In genomic region chrX:13506574-13506973, GRCh38 we compare ENCODE assay signal across 8 cellular contexts.
DNase-seq lines count a peak whose midpoint lies in the region; ATAC-seq and TF ChIP-seq lines count a peak whose summit lies in the region.

No MANE protein-coding gene starts in this region.

- no peak overlapping the region for H3K4me3 ChIP-seq in SJSA1

- no peaks in the 10 kb centered on the region for H3K9me3 ChIP-seq in CD4-positive, alpha-beta T cell (ENCODE audit: control insufficient read depth, low read length)
- no peaks in the 10 kb centered on the region for H3K9me3 ChIP-seq in SJSA1 (replicated peaks)

- no peaks in the 10 kb centered on the region for H3K9me3 Mint-ChIP-seq in CD4-positive, alpha-beta T cell
- H3K9me3 Mint-ChIP-seq in HFFc6, result no peaks in the 10 kb centered on the region
- no peaks in the 10 kb centered on the region for H3K9me3 Mint-ChIP-seq in activated naive CD4-positive, alpha-beta T cell treated with anti-CD3 and anti-CD28 coated beads, Interleukin-2, amount 10 ng/mL, durations not matched to agents 7 days and 5 days

- H3K4me1 ChIP-seq in SJSA1 (replicated peaks), result no peaks in the 10 kb centered on the region

- TF ChIP-seq CTCF in CD4-positive, alpha-beta T cell (IDR thresholded peaks at IDR 0.05), result peak; percentile 76
- TF ChIP-seq CTCF in HFFc6 (IDR thresholded peaks at IDR 0.05), result peak; percentile 88

- no peaks in the 10 kb centered on the region for H3K36me3 ChIP-seq in SJSA1

- intact Hi-C loops in CD4-positive, alpha-beta T cell (cut with DNase I, micrococcal nuclease), result loop anchor here (1.0 to 10.0 kb wide), 6 partner anchors 142 to 1638 kb away; partner anchors contain the start of gene TCEANC (in 1 of the 2)
- intact Hi-C loops in left cardiac atrium (cut with DNase I), result loop anchor here (1.0 to 10.0 kb wide), 4 partner anchors 141 to 528 kb away; no protein-coding TSS in a partner anchor

- H3K27ac ChIP-seq in CD4-positive, alpha-beta T cell (ENCODE audit: low read depth, low read length), result no peak overlapping the region
- H3K27ac ChIP-seq in SJSA1, result no peak overlapping the region

- ATAC-seq in CD4-positive, alpha-beta T cell (ENCODE audit: poor library complexity), result no peak
- no peak for ATAC-seq in left cardiac atrium
- no peak for ATAC-seq in GM18502 (IDR thresholded peaks at IDR 0.05; ENCODE audit: poor library complexity, unreplicated experiment)

- no peaks in the 10 kb centered on the region for H3K27me3 ChIP-seq in CD4-positive, alpha-beta T cell (ENCODE audit: control insufficient read depth, insufficient read depth, low read length)
- H3K27me3 ChIP-seq in SJSA1 (replicated peaks), result no peaks in the 10 kb centered on the region

- peak; percentile 12 to 53 (median 36) for DNase-seq in CD4-positive, alpha-beta T cell
- peak; percentile 2 for DNase-seq in HFFc6
- peak; percentile 6 to 39 for DNase-seq in SJSA1 (ENCODE audit: low read depth in 1 of 2, low spot score in 2 of 2)
- peak; percentile 61 for DNase-seq in activated naive CD4-positive, alpha-beta T cell treated with anti-CD3 and anti-CD28 coated beads, Interleukin-2, amount 10 ng/mL, durations not matched to agents 7 days and 5 days
- peak; percentile 43 for DNase-seq in left cardiac atrium
- peak; percentile 23 for DNase-seq in smooth muscle cell of the brain vasculature (ENCODE audit: low read depth, low spot score)
- DNase-seq in mesenteric fat pad (ENCODE audit: low spot score), result no peak

- CTCF ChIA-PET in CD4-positive, alpha-beta T cell (lab: Charles Lee), result interaction anchor here (0.7 to 1.9 kb wide), 5 partner anchors 17 to 560 kb away, joined by 3 to 9 read pairs (median 5); partner anchors contain the start of gene GEMIN8
- CTCF ChIA-PET in activated naive CD4-positive, alpha-beta T cell treated with anti-CD3 and anti-CD28 coated beads, Interleukin-2, amount 10 ng/mL, durations not matched to agents 7 days and 5 days (lab: Charles Lee), result interaction anchor here (0.7 to 7.3 kb wide), 9 partner anchors 9 to 528 kb away, joined by 3 to 75 read pairs (median 3); no protein-coding TSS in a partner anchor

- POLR2A ChIA-PET in CD4-positive, alpha-beta T cell (lab: Charles Lee), result interaction anchor here (1.2 kb wide), 1 partner anchor 525 kb away, joined by 6 read pairs; no protein-coding TSS in a partner anchor

- no peaks in the 10 kb centered on the region for H3K27me3 Mint-ChIP-seq in CD4-positive, alpha-beta T cell
- no peaks in the 10 kb centered on the region; the same call in none of the 2 replicates for H3K27me3 Mint-ChIP-seq in HFFc6 (ENCODE audit: insufficient read depth)
- H3K27me3 Mint-ChIP-seq in activated naive CD4-positive, alpha-beta T cell treated with anti-CD3 and anti-CD28 coated beads, Interleukin-2, amount 10 ng/mL, durations not matched to agents 7 days and 5 days, result no peaks in the 10 kb centered on the region

- no peak overlapping the region for H3K27ac Mint-ChIP-seq in CD4-positive, alpha-beta T cell
- H3K27ac Mint-ChIP-seq in HFFc6, result no peak overlapping the region
- no peak overlapping the region for H3K27ac Mint-ChIP-seq in activated naive CD4-positive, alpha-beta T cell treated with anti-CD3 and anti-CD28 coated beads, Interleukin-2, amount 10 ng/mL, durations not matched to agents 7 days and 5 days

- H3K4me1 Mint-ChIP-seq in CD4-positive, alpha-beta T cell (ENCODE audit: low read depth), result no peaks in the 10 kb centered on the region
- H3K4me1 Mint-ChIP-seq in HFFc6 (ENCODE audit: low read depth), result no peaks in the 10 kb centered on the region
- peaks cover 9% of the 10 kb centered on the region for H3K4me1 Mint-ChIP-seq in activated naive CD4-positive, alpha-beta T cell treated with anti-CD3 and anti-CD28 coated beads, Interleukin-2, amount 10 ng/mL, durations not matched to agents 7 days and 5 days

- no peaks in the 10 kb centered on the region for H3K36me3 Mint-ChIP-seq in CD4-positive, alpha-beta T cell (ENCODE audit: low read depth)
- H3K36me3 Mint-ChIP-seq in HFFc6 (ENCODE audit: low read depth), result no peaks in the 10 kb centered on the region
- no peaks in the 10 kb centered on the region for H3K36me3 Mint-ChIP-seq in activated naive CD4-positive, alpha-beta T cell treated with anti-CD3 and anti-CD28 coated beads, Interleukin-2, amount 10 ng/mL, durations not matched to agents 7 days and 5 days

- no peak overlapping the region for H3K4me3 Mint-ChIP-seq in CD4-positive, alpha-beta T cell
- no peak overlapping the region for H3K4me3 Mint-ChIP-seq in HFFc6
- H3K4me3 Mint-ChIP-seq in activated naive CD4-positive, alpha-beta T cell treated with anti-CD3 and anti-CD28 coated beads, Interleukin-2, amount 10 ng/mL, durations not matched to agents 7 days and 5 days, result no peak overlapping the region
